ENCODE assay signal across 8 cellular contexts in genomic region chr4:134753390-134753789, GRCh38.
"Had no signal": no experiment of that assay in that cellular context is flagged by ENCODE, and none has a peak within 500 bp of the region (broad histone marks: within the 10 kb centered on the region; RNA-seq: fewer than 3 reads in every experiment).

No MANE protein-coding gene starts in this region.

- FAIRE-seq: G401.6, GM12878, GM12891, GM12892, GM18507, GM19239 had no signal

- ATAC-seq: GM12878 had no signal

- DNase-seq: GDM1, GF-D8 had no signal

- H3K4me3 ChIP-seq: GM12878 had no signal
